20 cellular contexts compared by ENCODE assay signal in the genomic region with DNA sequence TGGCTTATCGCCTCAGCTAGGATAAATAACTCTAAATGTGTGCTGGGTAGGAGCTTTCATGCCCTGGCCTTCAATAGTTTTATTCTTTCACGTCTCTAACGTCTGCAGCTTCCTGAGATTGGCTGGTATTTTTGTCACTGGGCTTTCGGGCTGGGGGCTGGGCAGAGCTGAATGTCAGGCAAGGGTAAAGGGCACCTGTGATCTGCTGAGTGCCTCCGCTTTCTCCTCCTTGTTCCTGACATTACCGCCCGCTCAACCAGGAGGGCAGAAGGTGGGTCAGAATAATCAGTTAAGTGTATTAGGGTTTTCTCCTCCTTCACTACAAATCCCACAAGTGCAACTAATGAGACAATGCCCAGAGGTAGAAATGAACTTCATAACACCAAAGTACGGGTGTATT.
DNase-seq lines count a peak whose midpoint lies in the region; ATAC-seq and TF ChIP-seq lines count a peak whose summit lies in the region.
"Had no signal": no experiment of that assay in that cellular context is flagged by ENCODE, and none has a peak within 500 bp of the region (broad histone marks: within the 10 kb centered on the region; RNA-seq: fewer than 3 reads in every experiment).

No MANE protein-coding gene starts in this region.

- peaks cover 29% of the 10 kb centered on the region for H3K79me1 ChIP-seq in mesenchymal stem cell (replicated peaks; ENCODE audit: low read length, poor library complexity, severe bottlenecking)

- H2BK120ac ChIP-seq in mesenchymal stem cell (ENCODE audit: low read depth, low read length) = no peak overlapping the region

- no peak overlapping the region for H3K4ac ChIP-seq in mesenchymal stem cell (ENCODE audit: low read depth in 1 of 2, low read length in 2 of 2)

- H2BK12ac ChIP-seq in mesenchymal stem cell (ENCODE audit: low read length in 2 of 2) = peak overlapping the region in 1 of 2 experiments; percentile 39

- no peak for TF ChIP-seq CTCF in uterus (IDR thresholded peaks at IDR 0.05)
- no peak for TF ChIP-seq CTCF in lower leg skin (IDR thresholded peaks at IDR 0.05)

- H3K27me3 ChIP-seq in mesenchymal stem cell (ENCODE audit: control insufficient read depth in 1 of 2, insufficient read depth in 1 of 2, low read length in 2 of 2) (no peaks in the 10 kb centered on the region), uterus (no peaks in the 10 kb centered on the region)

- H2BK5ac ChIP-seq in mesenchymal stem cell (ENCODE audit: low read depth, low read length, poor library complexity, severe bottlenecking) = no peak overlapping the region

- H2AK5ac ChIP-seq in mesenchymal stem cell (ENCODE audit: low read length, severe bottlenecking) = peak overlapping the region; percentile 22

- H3K4me2 ChIP-seq in mesenchymal stem cell (ENCODE audit: low read length, poor library complexity, severe bottlenecking) = no peak overlapping the region

- 36% methylated on average over 4 of the region's 8 CpGs for WGBS in mesenchymal stem cell
- WGBS in lower leg skin, 2 donors = 86 to 89% methylated on average over 8 of the region's 8 CpGs

- no peak overlapping the region for H3K23ac ChIP-seq in mesenchymal stem cell (ENCODE audit: low read length in 2 of 2)

- ATAC-seq in Right ventricle myocardium superior (ENCODE audit: poor library complexity) = peak; percentile 87

- H4K91ac ChIP-seq in mesenchymal stem cell (ENCODE audit: low read length) = no peak overlapping the region

- no peak overlapping the region for H2BK15ac ChIP-seq in mesenchymal stem cell (ENCODE audit: low read depth, poor library complexity, severe bottlenecking)

- H3K4me1 ChIP-seq in mesenchymal stem cell (ENCODE audit: control insufficient read depth, insufficient read depth, low read depth, low read length) (peaks cover 11% of the 10 kb centered on the region), uterus (peaks cover 0 to 9% of the 10 kb centered on the region in 2 donors)

- H3K18ac ChIP-seq in mesenchymal stem cell (ENCODE audit: low read depth in 1 of 2, low read length in 2 of 2) = peak overlapping the region in 1 of 2 experiments; percentile 60

- no peak overlapping the region for H2AFZ ChIP-seq in mesenchymal stem cell (ENCODE audit: low read depth, low read length)

- DNase-seq in NCI-H2171 treated with DMSO at 0.1 percent for 48 hours (lab: John Stamatoyannopoulos, UW) (peak; percentile 65), NCI-H2171 (lab: John Stamatoyannopoulos, UW) (no peak), Right ventricle myocardium superior (peak; percentile 67), mesenchymal stem cell (no peak), uterus (no peak), cortex of kidney (lab: John Stamatoyannopoulos, UW) (no peak), lower leg skin (ENCODE audit: low spot score in 2 of 2) (no peak)
- DNase-seq in stimulated activated CD8-positive, alpha-beta memory T cell treated with anti-CD3 and anti-CD28 coated beads, Interleukin-4, amount 100 ng/mL, for 48 hours = no peak
- DNase-seq: activated CD4-positive, alpha-beta T cell treated with anti-CD3 and anti-CD28 coated beads, Interleukin-2, amount 10 ng/mL, durations not matched to agents 7 days and 5 days; activated CD8-positive, alpha-beta memory T cell treated with anti-CD3 and anti-CD28 coated beads, Interleukin-2, amount 50 U/mL, for 4 hours; activated effector memory CD4-positive, alpha-beta T cell treated with anti-CD3 and anti-CD28 coated beads, Interleukin-2, amount 50 U/mL, for 16 hours; amygdala; Calu3; effector memory CD4-positive, alpha-beta T cell; GF-D8; hippocampal formation; NCI-H1105; NK-92 treated with Interleukin-12 subunit alpha and Interleukin-12 subunit beta, amount 100 ng/mL, for 24 hours; occipital lobe; stimulated activated CD4-positive, alpha-beta T cell treated with anti-CD3 and anti-CD28 coated beads, Interleukin-4, amount 100 ng/mL, for 1 hour had no signal

- no peak overlapping the region for H3K4me3 ChIP-seq in mesenchymal stem cell (ENCODE audit: insufficient read depth in 1 of 2, low read depth in 1 of 2, low read length in 2 of 2)
- no peak overlapping the region for H3K4me3 ChIP-seq in uterus
- H3K4me3 ChIP-seq in lower leg skin (ENCODE audit: low read depth, poor library complexity, severe bottlenecking) = no peak overlapping the region

- TF ChIP-seq POLR2A in uterus (IDR thresholded peaks at IDR 0.05) (no peak), lower leg skin (IDR thresholded peaks at IDR 0.05) (no peak)

- H3K36me3 ChIP-seq in mesenchymal stem cell (ENCODE audit: control insufficient read depth in 1 of 2, insufficient read depth in 2 of 2, low read depth in 1 of 2, low read length in 2 of 2) (no peaks in the 10 kb centered on the region), uterus (no peaks in the 10 kb centered on the region)

- intact Hi-C loops in Right ventricle myocardium superior (cut with DNase I) = loop anchor here (5.0 kb wide), 2 partner anchors 39 to 74 kb away; no protein-coding TSS in a partner anchor
- intact Hi-C loops in uterus (cut with DNase I; ENCODE audit: low total_unique reads) = no loop called here
- intact Hi-C loops in lower leg skin (cut with DNase I; ENCODE audit: low total_unique reads) = no loop called here

- no peak overlapping the region for H3K14ac ChIP-seq in mesenchymal stem cell (ENCODE audit: low read length in 2 of 2)

- no peak overlapping the region for H3K9ac ChIP-seq in mesenchymal stem cell (ENCODE audit: low read length)

- H3K27ac ChIP-seq in mesenchymal stem cell (ENCODE audit: low read length, poor library complexity, severe bottlenecking) (no peak overlapping the region), uterus (peak overlapping the region; percentile 25 to 29)

- H4K8ac ChIP-seq in mesenchymal stem cell (ENCODE audit: low read length) = peak overlapping the region; percentile 55

- H3K9me3 ChIP-seq in mesenchymal stem cell (ENCODE audit: control insufficient read depth, low read length) (no peaks in the 10 kb centered on the region), uterus (no peaks in the 10 kb centered on the region)

Comparison
In these comparisons a context has a peak if more than half of its experiments do, and no peak if none do; other contexts are left out.
1. DNase-seq: peak in NCI-H2171 treated with DMSO at 0.1 percent for 48 hours (single experiment) and Right ventricle myocardium superior (single experiment); none in NCI-H2171 (single experiment), mesenchymal stem cell (single experiment), uterus (0 of 2), cortex of kidney (single experiment), lower leg skin (0 of 2) and stimulated activated CD8-positive, alpha-beta memory T cell treated with anti-CD3 and anti-CD28 coated beads, Interleukin-4, amount 100 ng/mL, for 48 hours (single experiment).